In genomic region chr1:234841710-234842231, GRCh38 we compare ENCODE assay signal across 9 cellular contexts.
DNase-seq lines count a peak whose midpoint lies in the region; ATAC-seq and TF ChIP-seq lines count a peak whose summit lies in the region.
"Had no signal": no experiment of that assay in that cellular context is flagged by ENCODE, and none has a peak within 500 bp of the region (broad histone marks: within the 10 kb centered on the region; RNA-seq: fewer than 3 reads in every experiment).

No MANE protein-coding gene starts in this region.

- ATAC-seq in DND-41 (ENCODE audit: insufficient read depth, low read depth) (no peak), GM21717 (IDR thresholded peaks at IDR 0.05; ENCODE audit: unreplicated experiment) (no peak), foreskin keratinocyte (no peak), GM21381 (IDR thresholded peaks at IDR 0.05; ENCODE audit: unreplicated experiment) (no peak), HG03354 (IDR thresholded peaks at IDR 0.05; ENCODE audit: poor library complexity, severe bottlenecking, unreplicated experiment) (no peak)
- no peak for ATAC-seq in activated naive CD4-positive, alpha-beta T cell treated with anti-CD3 and anti-CD28 coated beads, Interleukin-2, amount 50 U/mL, for 72 hours

- peak overlapping the region; percentile 17; the same call in 1 of the 2 replicates for H3K27ac ChIP-seq in DND-41 (ENCODE audit: low read length)
- no peak overlapping the region for H3K27ac ChIP-seq in foreskin keratinocyte

- peaks cover 0 to 5% of the 10 kb centered on the region in 2 donors for H3K9me3 Mint-ChIP-seq in activated naive CD4-positive, alpha-beta T cell treated with anti-CD3 and anti-CD28 coated beads, Interleukin-2, amount 50 U/mL, for 72 hours
- H3K9me3 Mint-ChIP-seq in mesothelial cell of epicardium: peaks cover 11% of the 10 kb centered on the region

- H3K27me3 ChIP-seq in DND-41 (ENCODE audit: insufficient read depth, low read length, poor library complexity): no peaks in the 10 kb centered on the region
- H3K27me3 ChIP-seq in foreskin keratinocyte: no peaks in the 10 kb centered on the region

- H3K4me1 Mint-ChIP-seq in mesothelial cell of epicardium: peaks cover 31% of the 10 kb centered on the region

- peak overlapping the region; percentile 15 to 90 for H3K27ac Mint-ChIP-seq in activated naive CD4-positive, alpha-beta T cell treated with anti-CD3 and anti-CD28 coated beads, Interleukin-2, amount 50 U/mL, for 72 hours
- H3K27ac Mint-ChIP-seq in mesothelial cell of epicardium: peak overlapping the region; percentile 40

- H3K79me2 ChIP-seq in DND-41 (ENCODE audit: insufficient read depth, low read length): no peaks in the 10 kb centered on the region

- H3K4me1 ChIP-seq in DND-41 (ENCODE audit: insufficient read depth, low read length) (peaks cover 71% of the 10 kb centered on the region), foreskin keratinocyte (no peaks in the 10 kb centered on the region)
- H3K4me1 ChIP-seq: HAP-1 had no signal

- no peak overlapping the region for H3K4me2 ChIP-seq in DND-41 (ENCODE audit: insufficient read depth, low read length)

- H3K9ac ChIP-seq in DND-41 (ENCODE audit: low read depth, low read length): no peak overlapping the region

- H3K9me3 ChIP-seq in DND-41 (ENCODE audit: insufficient read depth, low read length, severe bottlenecking): no peaks in the 10 kb centered on the region
- H3K9me3 ChIP-seq: HAP-1 had no signal

- no peaks in the 10 kb centered on the region for H3K36me3 ChIP-seq in DND-41 (ENCODE audit: insufficient read depth, low read length)
- H3K36me3 ChIP-seq: HAP-1 had no signal

- H3K4me3 ChIP-seq in DND-41 (ENCODE audit: low read depth in 1 of 2, low read length in 2 of 2): no peak overlapping the region
- H3K4me3 ChIP-seq: HAP-1 had no signal

- TF ChIP-seq CTCF in DND-41 (IDR thresholded peaks at IDR 0.05; ENCODE audit: borderline replicate concordance, extremely low read depth, low read length, poor library complexity, severe bottlenecking) (no peak), mesothelial cell of epicardium (IDR thresholded peaks at IDR 0.05; ENCODE audit: unreplicated experiment) (no peak), foreskin keratinocyte (conservative IDR thresholded peaks at IDR 0.05) (no peak)

- no peaks in the 10 kb centered on the region for H3K27me3 Mint-ChIP-seq in mesothelial cell of epicardium (ENCODE audit: low read depth)

- H3K4me3 Mint-ChIP-seq in mesothelial cell of epicardium: no peak overlapping the region

- H3K36me3 Mint-ChIP-seq in activated naive CD4-positive, alpha-beta T cell treated with anti-CD3 and anti-CD28 coated beads, Interleukin-2, amount 50 U/mL, for 72 hours: peaks cover 0 to 5% of the 10 kb centered on the region in 2 donors
- no peaks in the 10 kb centered on the region for H3K36me3 Mint-ChIP-seq in mesothelial cell of epicardium

- no peak for DNase-seq in DND-41
- DNase-seq in KBM-7: peak; percentile 89
- no peak for DNase-seq in activated naive CD4-positive, alpha-beta T cell treated with anti-CD3 and anti-CD28 coated beads, Interleukin-2, amount 50 U/mL, for 72 hours (ENCODE audit: low spot score in 2 of 2)
- no peak for DNase-seq in mesothelial cell of epicardium (ENCODE audit: low spot score in 2 of 2, unreplicated experiment in 2 of 2)
- no peak for DNase-seq in foreskin keratinocyte

- H4K20me1 ChIP-seq in DND-41 (ENCODE audit: insufficient read depth, low read length): no peaks in the 10 kb centered on the region

- in situ Hi-C loops in KBM-7 (cut with MboI; ENCODE audit: low pct_unique_long_range_greater_than_20kb, low sequenced_read_pairs): loop anchor here (25.0 kb wide), 1 partner anchor 104 kb away; no protein-coding TSS in a partner anchor

- no peak overlapping the region for H2AFZ ChIP-seq in DND-41 (ENCODE audit: low read depth, low read length)
